In the genomic region with DNA sequence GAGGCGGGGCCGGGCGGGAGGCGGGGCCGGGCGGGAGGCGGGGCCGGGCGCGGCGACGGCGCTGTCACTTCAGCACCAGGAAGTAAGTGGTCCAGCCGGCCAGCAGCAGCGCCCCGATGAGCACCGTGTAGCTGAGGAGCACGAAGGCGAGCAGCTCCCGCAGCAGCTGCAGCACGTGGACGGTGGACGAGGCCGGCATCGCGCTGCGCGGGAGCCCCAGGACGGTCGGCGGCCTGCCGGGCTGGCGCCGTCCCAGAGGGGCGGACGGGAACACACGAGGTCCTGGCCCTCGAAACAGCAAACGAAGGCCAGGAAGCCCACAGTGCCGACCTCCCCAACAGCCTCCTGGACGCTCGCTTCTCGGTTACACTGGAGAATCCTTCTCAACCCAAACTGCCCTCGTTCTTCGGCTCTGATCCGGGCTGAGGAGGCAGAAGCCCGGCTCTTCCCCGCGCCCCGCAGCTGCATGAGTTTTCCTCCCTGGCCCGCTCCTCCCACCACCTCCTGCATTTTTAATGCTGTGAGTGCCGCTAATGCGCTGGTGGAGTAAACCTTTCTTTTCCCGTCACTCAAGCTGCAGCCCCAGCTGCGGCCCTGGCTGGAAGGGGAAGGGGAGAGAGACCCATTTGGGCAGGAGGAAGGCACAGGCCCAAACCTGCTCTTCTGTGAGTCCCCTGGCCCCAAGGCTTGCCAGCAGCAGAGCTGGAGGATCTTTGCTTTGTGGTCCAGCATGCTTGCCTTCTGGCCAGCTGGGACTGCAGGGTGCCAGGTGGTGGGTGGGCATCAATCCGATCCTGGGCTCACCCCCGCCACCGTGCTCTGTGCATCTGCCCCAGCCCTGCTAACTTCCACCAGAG, we compare ENCODE assay signal across 1 cellular context.
TF ChIP-seq lines count a peak whose summit lies in the region.

No MANE protein-coding gene starts in this region.

TF ChIP-seq in HepG2, 621 proteins besides CTCF, POLR2A, EP300 and RAD21 (continued from another document and continues in another):
- TF ChIP-seq, protein P1, sequence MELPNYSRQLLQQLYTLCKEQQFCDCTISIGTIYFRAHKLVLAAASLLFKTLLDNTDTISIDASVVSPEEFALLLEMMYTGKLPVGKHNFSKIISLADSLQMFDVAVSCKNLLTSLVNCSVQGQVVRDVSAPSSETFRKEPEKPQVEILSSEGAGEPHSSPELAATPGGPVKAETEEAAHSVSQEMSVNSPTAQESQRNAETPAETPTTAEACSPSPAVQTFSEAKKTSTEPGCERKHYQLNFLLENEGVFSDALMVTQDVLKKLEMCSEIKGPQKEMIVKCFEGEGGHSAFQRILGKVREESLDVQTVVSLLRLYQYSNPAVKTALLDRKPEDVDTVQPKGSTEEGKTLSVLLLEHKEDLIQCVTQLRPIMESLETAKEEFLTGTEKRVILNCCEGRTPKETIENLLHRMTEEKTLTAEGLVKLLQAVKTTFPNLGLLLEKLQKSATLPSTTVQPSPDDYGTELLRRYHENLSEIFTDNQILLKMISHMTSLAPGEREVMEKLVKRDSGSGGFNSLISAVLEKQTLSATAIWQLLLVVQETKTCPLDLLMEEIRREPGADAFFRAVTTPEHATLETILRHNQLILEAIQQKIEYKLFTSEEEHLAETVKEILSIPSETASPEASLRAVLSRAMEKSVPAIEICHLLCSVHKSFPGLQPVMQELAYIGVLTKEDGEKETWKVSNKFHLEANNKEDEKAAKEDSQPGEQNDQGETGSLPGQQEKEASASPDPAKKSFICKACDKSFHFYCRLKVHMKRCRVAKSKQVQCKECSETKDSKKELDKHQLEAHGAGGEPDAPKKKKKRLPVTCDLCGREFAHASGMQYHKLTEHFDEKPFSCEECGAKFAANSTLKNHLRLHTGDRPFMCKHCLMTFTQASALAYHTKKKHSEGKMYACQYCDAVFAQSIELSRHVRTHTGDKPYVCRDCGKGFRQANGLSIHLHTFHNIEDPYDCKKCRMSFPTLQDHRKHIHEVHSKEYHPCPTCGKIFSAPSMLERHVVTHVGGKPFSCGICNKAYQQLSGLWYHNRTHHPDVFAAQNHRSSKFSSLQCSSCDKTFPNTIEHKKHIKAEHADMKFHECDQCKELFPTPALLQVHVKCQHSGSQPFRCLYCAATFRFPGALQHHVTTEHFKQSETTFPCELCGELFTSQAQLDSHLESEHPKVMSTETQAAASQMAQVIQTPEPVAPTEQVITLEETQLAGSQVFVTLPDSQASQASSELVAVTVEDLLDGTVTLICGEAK (IDR thresholded peaks at IDR 0.05), result no peak
- TF ChIP-seq, protein P1 (CRISPR knock-in tag; IDR thresholded peaks at IDR 0.05), result peak; percentile 75; the same call in 1 of the 2 replicates
- TF ChIP-seq ZMAT3 (CRISPR knock-in tag; conservative IDR thresholded peaks at IDR 0.05) (peak; percentile 98), POLR2AphosphoS5 (IDR thresholded peaks at IDR 0.05; ENCODE audit: low read depth, low read length) (no peak), ZFYVE20 (CRISPR knock-in tag; IDR thresholded peaks at IDR 0.05; ENCODE audit: borderline replicate concordance, low read depth) (peak; percentile 98), MXI1 (IDR thresholded peaks at IDR 0.05; ENCODE audit: borderline replicate concordance, low read depth, low read length) (peak; percentile 95), TAF1 (CRISPR knock-in tag; IDR thresholded peaks at IDR 0.05) (no peak), ZNF274 (CRISPR knock-in tag; IDR thresholded peaks at IDR 0.05) (peak; percentile 92; the same call in 1 of the 2 replicates), TGIF2 (CRISPR knock-in tag; IDR thresholded peaks at IDR 0.05) (peak; percentile 94), MEIS1 (CRISPR knock-in tag; IDR thresholded peaks at IDR 0.05; ENCODE audit: borderline replicate concordance) (no peak), ZNF782 (CRISPR knock-in tag; IDR thresholded peaks at IDR 0.05; ENCODE audit: borderline replicate concordance) (peak; percentile 94; the same call in 1 of the 2 replicates), SAP130 (CRISPR knock-in tag; IDR thresholded peaks at IDR 0.05; ENCODE audit: low read depth) (peak; percentile 60), FOSL2 (CRISPR knock-in tag; IDR thresholded peaks at IDR 0.05) (peak; percentile 18; the same call in 1 of the 2 replicates), ZBTB21 (CRISPR knock-in tag; IDR thresholded peaks at IDR 0.05) (0 out of 2 replicates have a peak, but pooled peaks have one; percentile 9), TFDP2 (CRISPR knock-in tag; IDR thresholded peaks at IDR 0.05) (peak; percentile 83), FOXA1 (IDR thresholded peaks at IDR 0.05) (no peak), FOXA1 (CRISPR knock-in tag; IDR thresholded peaks at IDR 0.05) (peak; percentile 11; the same call in 1 of the 2 replicates), SMAD9 (CRISPR knock-in tag; IDR thresholded peaks at IDR 0.05) (peak; percentile 92; the same call in 1 of the 2 replicates), KLF16 (CRISPR knock-in tag; IDR thresholded peaks at IDR 0.05) (peak in 1 of 2 experiments; percentile 94; a peak in 2 of 4 replicates), ZNF367 (CRISPR knock-in tag; IDR thresholded peaks at IDR 0.05; ENCODE audit: borderline replicate concordance) (peak; percentile 97; the same call in 1 of the 2 replicates), KLF11 (CRISPR knock-in tag; IDR thresholded peaks at IDR 0.05) (peak; percentile 63; the same call in 1 of the 2 replicates), NKX3-1 (CRISPR knock-in tag; IDR thresholded peaks at IDR 0.05) (peak; percentile 97), ZNF549 (CRISPR knock-in tag; IDR thresholded peaks at IDR 0.05) (no peak), HNF4A (CRISPR knock-in tag; IDR thresholded peaks at IDR 0.05) (no peak), ZNF652 (CRISPR knock-in tag; IDR thresholded peaks at IDR 0.05; ENCODE audit: borderline replicate concordance, low read depth) (no peak), PCBP2 (optimal IDR thresholded peaks at IDR 0.05; ENCODE audit: low read depth, low read length, poor library complexity, severe bottlenecking) (no peak), RFX3 (CRISPR knock-in tag; IDR thresholded peaks at IDR 0.05) (no peak), FOXO1 (CRISPR knock-in tag; IDR thresholded peaks at IDR 0.05) (peak; percentile 38; the same call in 1 of the 2 replicates)
- TF ChIP-seq, protein P2, sequence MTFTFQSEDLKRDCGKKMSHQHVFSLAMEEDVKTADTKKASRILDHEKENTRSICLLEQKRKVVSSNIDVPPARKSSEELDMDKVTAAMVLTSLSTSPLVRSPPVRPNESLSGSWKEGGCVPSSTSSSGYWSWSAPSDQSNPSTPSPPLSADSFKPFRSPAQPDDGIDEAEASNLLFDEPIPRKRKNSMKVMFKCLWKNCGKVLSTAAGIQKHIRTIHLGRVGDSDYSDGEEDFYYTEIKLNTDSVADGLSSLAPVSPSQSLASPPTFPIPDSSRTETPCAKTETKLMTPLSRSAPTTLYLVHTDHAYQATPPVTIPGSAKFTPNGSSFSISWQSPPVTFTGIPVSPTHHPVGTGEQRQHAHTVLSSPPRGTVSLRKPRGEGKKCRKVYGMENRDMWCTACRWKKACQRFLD (CRISPR knock-in tag; IDR thresholded peaks at IDR 0.05; ENCODE audit: borderline replicate concordance), result peak; percentile 73; the same call in 1 of the 2 replicates
- TF ChIP-seq, protein P3, sequence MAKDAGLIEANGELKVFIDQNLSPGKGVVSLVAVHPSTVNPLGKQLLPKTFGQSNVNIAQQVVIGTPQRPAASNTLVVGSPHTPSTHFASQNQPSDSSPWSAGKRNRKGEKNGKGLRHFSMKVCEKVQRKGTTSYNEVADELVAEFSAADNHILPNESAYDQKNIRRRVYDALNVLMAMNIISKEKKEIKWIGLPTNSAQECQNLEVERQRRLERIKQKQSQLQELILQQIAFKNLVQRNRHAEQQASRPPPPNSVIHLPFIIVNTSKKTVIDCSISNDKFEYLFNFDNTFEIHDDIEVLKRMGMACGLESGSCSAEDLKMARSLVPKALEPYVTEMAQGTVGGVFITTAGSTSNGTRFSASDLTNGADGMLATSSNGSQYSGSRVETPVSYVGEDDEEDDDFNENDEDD (CRISPR knock-in tag; IDR thresholded peaks at IDR 0.05; ENCODE audit: borderline replicate concordance), result peak; percentile 94
- TF ChIP-seq, protein P4, sequence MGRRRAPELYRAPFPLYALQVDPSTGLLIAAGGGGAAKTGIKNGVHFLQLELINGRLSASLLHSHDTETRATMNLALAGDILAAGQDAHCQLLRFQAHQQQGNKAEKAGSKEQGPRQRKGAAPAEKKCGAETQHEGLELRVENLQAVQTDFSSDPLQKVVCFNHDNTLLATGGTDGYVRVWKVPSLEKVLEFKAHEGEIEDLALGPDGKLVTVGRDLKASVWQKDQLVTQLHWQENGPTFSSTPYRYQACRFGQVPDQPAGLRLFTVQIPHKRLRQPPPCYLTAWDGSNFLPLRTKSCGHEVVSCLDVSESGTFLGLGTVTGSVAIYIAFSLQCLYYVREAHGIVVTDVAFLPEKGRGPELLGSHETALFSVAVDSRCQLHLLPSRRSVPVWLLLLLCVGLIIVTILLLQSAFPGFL (CRISPR knock-in tag; IDR thresholded peaks at IDR 0.05), result peak; percentile 84; the same call in 1 of the 2 replicates
- TF ChIP-seq, protein P5, sequence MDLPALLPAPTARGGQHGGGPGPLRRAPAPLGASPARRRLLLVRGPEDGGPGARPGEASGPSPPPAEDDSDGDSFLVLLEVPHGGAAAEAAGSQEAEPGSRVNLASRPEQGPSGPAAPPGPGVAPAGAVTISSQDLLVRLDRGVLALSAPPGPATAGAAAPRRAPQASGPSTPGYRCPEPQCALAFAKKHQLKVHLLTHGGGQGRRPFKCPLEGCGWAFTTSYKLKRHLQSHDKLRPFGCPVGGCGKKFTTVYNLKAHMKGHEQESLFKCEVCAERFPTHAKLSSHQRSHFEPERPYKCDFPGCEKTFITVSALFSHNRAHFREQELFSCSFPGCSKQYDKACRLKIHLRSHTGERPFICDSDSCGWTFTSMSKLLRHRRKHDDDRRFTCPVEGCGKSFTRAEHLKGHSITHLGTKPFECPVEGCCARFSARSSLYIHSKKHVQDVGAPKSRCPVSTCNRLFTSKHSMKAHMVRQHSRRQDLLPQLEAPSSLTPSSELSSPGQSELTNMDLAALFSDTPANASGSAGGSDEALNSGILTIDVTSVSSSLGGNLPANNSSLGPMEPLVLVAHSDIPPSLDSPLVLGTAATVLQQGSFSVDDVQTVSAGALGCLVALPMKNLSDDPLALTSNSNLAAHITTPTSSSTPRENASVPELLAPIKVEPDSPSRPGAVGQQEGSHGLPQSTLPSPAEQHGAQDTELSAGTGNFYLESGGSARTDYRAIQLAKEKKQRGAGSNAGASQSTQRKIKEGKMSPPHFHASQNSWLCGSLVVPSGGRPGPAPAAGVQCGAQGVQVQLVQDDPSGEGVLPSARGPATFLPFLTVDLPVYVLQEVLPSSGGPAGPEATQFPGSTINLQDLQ (CRISPR knock-in tag; IDR thresholded peaks at IDR 0.05), result peak; percentile 69; the same call in 1 of the 2 replicates
- TF ChIP-seq, protein P6, sequence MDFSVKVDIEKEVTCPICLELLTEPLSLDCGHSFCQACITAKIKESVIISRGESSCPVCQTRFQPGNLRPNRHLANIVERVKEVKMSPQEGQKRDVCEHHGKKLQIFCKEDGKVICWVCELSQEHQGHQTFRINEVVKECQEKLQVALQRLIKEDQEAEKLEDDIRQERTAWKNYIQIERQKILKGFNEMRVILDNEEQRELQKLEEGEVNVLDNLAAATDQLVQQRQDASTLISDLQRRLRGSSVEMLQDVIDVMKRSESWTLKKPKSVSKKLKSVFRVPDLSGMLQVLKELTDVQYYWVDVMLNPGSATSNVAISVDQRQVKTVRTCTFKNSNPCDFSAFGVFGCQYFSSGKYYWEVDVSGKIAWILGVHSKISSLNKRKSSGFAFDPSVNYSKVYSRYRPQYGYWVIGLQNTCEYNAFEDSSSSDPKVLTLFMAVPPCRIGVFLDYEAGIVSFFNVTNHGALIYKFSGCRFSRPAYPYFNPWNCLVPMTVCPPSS (IDR thresholded peaks at IDR 0.05), result no peak
- TF ChIP-seq, protein P7, sequence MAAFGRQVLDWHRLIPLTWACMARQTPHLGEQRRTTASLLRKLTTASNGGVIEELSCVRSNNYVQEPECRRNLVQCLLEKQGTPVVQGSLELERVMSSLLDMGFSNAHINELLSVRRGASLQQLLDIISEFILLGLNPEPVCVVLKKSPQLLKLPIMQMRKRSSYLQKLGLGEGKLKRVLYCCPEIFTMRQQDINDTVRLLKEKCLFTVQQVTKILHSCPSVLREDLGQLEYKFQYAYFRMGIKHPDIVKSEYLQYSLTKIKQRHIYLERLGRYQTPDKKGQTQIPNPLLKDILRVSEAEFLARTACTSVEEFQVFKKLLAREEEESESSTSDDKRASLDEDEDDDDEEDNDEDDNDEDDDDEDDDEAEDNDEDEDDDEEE (CRISPR knock-in tag; IDR thresholded peaks at IDR 0.05), result peak; percentile 48; the same call in 1 of the 2 replicates
